8 cellular contexts compared by ENCODE assay signal in the genomic region with DNA sequence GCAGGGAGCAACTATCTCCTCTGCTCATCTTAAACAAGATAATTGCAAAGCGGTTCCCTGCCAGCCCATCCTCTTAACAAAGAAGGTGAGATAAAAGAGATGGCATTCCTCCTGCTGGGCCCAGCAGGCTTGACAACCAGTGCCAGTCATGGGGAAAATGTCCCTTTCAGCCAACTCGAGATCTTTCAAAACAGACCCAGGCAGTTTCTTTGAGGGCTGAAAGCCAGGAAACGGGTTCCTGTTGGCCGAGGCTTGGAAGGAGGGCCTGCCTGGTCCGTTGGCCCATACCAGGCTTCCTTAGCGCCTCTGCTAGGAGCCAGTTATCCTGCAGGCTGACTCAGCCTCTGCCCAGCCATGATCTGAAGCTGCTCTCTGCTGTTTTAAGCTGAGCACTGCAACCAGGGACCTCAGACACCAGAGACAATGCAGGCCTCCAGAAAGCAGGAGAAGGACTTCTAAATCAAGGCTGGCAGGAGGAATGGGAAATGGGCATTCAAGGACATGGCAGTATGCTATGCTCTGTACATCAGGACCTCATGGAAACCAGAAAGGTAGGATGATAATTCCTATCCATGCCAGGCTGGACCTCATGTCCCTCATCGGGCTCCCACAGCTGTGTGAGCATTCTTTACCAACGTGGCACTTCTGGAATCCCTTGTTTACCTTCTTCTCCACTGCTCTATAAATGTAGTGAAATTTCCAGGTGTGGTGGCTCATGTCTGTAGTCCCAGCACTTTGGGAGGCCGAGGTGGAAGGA. TPM values are rescaled to one million over a fixed set of nuclear protein-coding genes. Genes with fewer than 3 reads are reported as not detected.
DNase-seq lines count a peak whose midpoint lies in the region; ATAC-seq and TF ChIP-seq lines count a peak whose summit lies in the region.

No MANE protein-coding gene starts in this region.

- peaks cover 1% of the 10 kb centered on the region for H3K36me3 Mint-ChIP-seq in activated naive CD4-positive, alpha-beta T cell treated with anti-CD3 and anti-CD28 coated beads for 36 hours (ENCODE audit: low read depth)

- H3K9me3 Mint-ChIP-seq in activated naive CD4-positive, alpha-beta T cell treated with anti-CD3 and anti-CD28 coated beads for 36 hours: no peaks in the 10 kb centered on the region

- CTCF ChIA-PET in AG04449 (lab: Yijun Ruan, JAX): interaction anchor here (0.8 to 1.3 kb wide), 2 partner anchors 12 to 303 kb away, joined by 3 to 4 read pairs; no protein-coding TSS in a partner anchor
- CTCF ChIA-PET in activated naive CD4-positive, alpha-beta T cell treated with anti-CD3 and anti-CD28 coated beads for 36 hours (lab: Charles Lee): no interaction called here

- H3K27ac Mint-ChIP-seq in activated naive CD4-positive, alpha-beta T cell treated with anti-CD3 and anti-CD28 coated beads for 36 hours: no peak overlapping the region

- H3K27me3 Mint-ChIP-seq in activated naive CD4-positive, alpha-beta T cell treated with anti-CD3 and anti-CD28 coated beads for 36 hours (ENCODE audit: low read depth): no peaks in the 10 kb centered on the region

- in situ Hi-C loops in GM13977 (cut with MboI; ENCODE audit: low pct_unique_long_range_greater_than_20kb, low sequenced_read_pairs, unreplicated experiment): no loop called here

- ATAC-seq in left cardiac atrium: peak; percentile 95 to 99
- no peak for ATAC-seq in HG02678 (IDR thresholded peaks at IDR 0.05; ENCODE audit: unreplicated experiment)

- DNase-seq in AG04449 (ENCODE audit: low read depth, low spot score) (peak; percentile 5), HT-29 (ENCODE audit: low spot score) (peak; percentile 33), UCSD-AML1 (lab: John Stamatoyannopoulos, UW; ENCODE audit: unreplicated experiment) (peak; percentile 63), left cardiac atrium (peak; percentile 80), pulmonary artery endothelial cell (ENCODE audit: low read depth, low spot score) (peak; percentile 73), GM13977 (ENCODE audit: low spot score) (no peak)
- no peak for DNase-seq in activated naive CD4-positive, alpha-beta T cell treated with anti-CD3 and anti-CD28 coated beads for 36 hours

- no peaks in the 10 kb centered on the region for H3K4me1 Mint-ChIP-seq in activated naive CD4-positive, alpha-beta T cell treated with anti-CD3 and anti-CD28 coated beads for 36 hours (ENCODE audit: low read depth)

- intact Hi-C loops in left cardiac atrium (cut with DNase I): loop anchor here in 1 of 2 donors (1.0 to 5.0 kb wide), 2 partner anchors 46 to 300 kb away; no protein-coding TSS in a partner anchor
- intact Hi-C loops in activated naive CD4-positive, alpha-beta T cell treated with anti-CD3 and anti-CD28 coated beads for 36 hours (cut with micrococcal nuclease): no loop called here

- POLR2A ChIA-PET in AG04449 (lab: Yijun Ruan, JAX): no interaction called here

- no peak overlapping the region for H3K4me3 ChIP-seq in AG04449 (ENCODE audit: low read depth, low read length)

- no peak overlapping the region for H3K4me3 Mint-ChIP-seq in activated naive CD4-positive, alpha-beta T cell treated with anti-CD3 and anti-CD28 coated beads for 36 hours

- peak; percentile 33 for TF ChIP-seq CTCF in AG04449 (IDR thresholded peaks at IDR 0.05; ENCODE audit: insufficient read depth, low read length, missing control alignments)
- TF ChIP-seq CTCF in GM13977 (IDR thresholded peaks at IDR 0.05; ENCODE audit: extremely low read depth, insufficient read depth, missing control alignments): no peak

RNA-seq across cellular contexts. Expression of gene SLC2A9, which starts 42.4 kb away (rescaled TPM):
- total RNA-seq in HT-29 (2014; rRNA removed; shearing (Covaris generic)): 1.8 and 1.9 TPM in 2 replicates
- total RNA-seq in left cardiac atrium: 10 to 100 TPM; 10.3 to 12.4 TPM
- 0.92 and 1.1 TPM in 2 replicates for total RNA-seq in pulmonary artery endothelial cell
- total RNA-seq in activated naive CD4-positive, alpha-beta T cell treated with anti-CD3 and anti-CD28 coated beads for 36 hours: under 1 TPM; 0.43 to 0.86 TPM

RNA-seq across cellular contexts. Expression of gene WDR1, which starts 52.9 kb away (rescaled TPM):
- total RNA-seq in HT-29 (2014; rRNA removed; shearing (Covaris generic)): 306 and 310 TPM in 2 replicates
- total RNA-seq in left cardiac atrium (100 to 1,000 TPM; 206 to 267 TPM), pulmonary artery endothelial cell (622 and 632 TPM in 2 replicates)
- total RNA-seq in activated naive CD4-positive, alpha-beta T cell treated with anti-CD3 and anti-CD28 coated beads for 36 hours: 100 to 1,000 TPM; 271 to 295 TPM

Comparison
In these comparisons a context has a peak if more than half of its experiments do, and no peak if none do; other contexts are left out.
1. DNase-seq: peak in AG04449 (single experiment), HT-29 (single experiment), UCSD-AML1 (single experiment), left cardiac atrium (single experiment) and pulmonary artery endothelial cell (single experiment); none in activated naive CD4-positive, alpha-beta T cell treated with anti-CD3 and anti-CD28 coated beads for 36 hours (single experiment) and GM13977 (single experiment).